In the genomic region with DNA sequence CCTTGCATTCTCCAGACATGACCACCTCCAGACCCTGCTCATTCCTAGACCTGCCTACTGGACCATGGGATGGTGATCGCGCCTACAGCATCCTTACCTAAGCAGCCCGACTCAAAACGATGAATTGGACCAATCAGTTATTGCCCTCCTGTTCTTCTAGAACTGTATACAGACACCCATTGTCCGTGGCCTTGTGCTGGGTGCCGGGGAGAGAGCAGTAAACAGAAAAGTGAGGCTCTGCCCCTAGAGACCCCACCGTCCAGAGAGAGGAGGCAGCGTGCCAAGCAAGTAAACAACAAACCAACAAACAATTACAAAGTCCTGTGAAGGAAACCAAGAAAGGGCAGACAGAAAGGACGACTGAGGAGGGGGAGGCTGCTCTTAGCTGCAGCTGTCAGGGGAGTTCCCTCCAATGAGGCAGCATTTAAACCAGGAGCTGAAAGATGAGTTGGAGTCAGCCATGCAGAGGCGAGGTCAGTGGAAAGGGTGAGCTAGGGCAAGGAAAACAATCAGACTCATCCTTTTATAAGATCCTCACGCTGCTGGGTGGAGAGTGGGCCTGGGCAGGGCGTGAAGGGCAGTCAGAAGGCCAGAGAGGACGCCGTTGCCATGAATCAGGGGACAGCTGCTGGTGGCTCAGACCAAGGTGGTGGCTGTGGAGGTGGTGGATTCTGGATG, we compare ENCODE assay signal across 1 cellular context.
TF ChIP-seq lines count a peak whose summit lies in the region.

No MANE protein-coding gene starts in this region.

TF ChIP-seq in IMR-90, 13 proteins besides CTCF, POLR2A, EP300 and RAD21:
- TF ChIP-seq SMC3 (IDR thresholded peaks at IDR 0.05; ENCODE audit: low read depth, low read length) (no peak), FOS (IDR thresholded peaks at IDR 0.05; ENCODE audit: low read depth, low read length) (no peak), CEBPB (IDR thresholded peaks at IDR 0.05; ENCODE audit: low read depth, low read length) (no peak), MAFK (IDR thresholded peaks at IDR 0.05; ENCODE audit: low read depth, low read length) (no peak), CHD1 (IDR thresholded peaks at IDR 0.05; ENCODE audit: low read depth, low read length) (no peak), MAZ (IDR thresholded peaks at IDR 0.05; ENCODE audit: borderline replicate concordance, low read depth, low read length) (no peak), USF2 (IDR thresholded peaks at IDR 0.05; ENCODE audit: low read depth, low read length) (no peak), NFE2L2 (IDR thresholded peaks at IDR 0.05; ENCODE audit: low read depth, low read length) (no peak), BHLHE40 (IDR thresholded peaks at IDR 0.05; ENCODE audit: low read depth, low read length) (no peak), MXI1 (IDR thresholded peaks at IDR 0.05; ENCODE audit: borderline replicate concordance, low read depth, low read length) (no peak), RCOR1 (IDR thresholded peaks at IDR 0.05; ENCODE audit: insufficient replicate concordance, low read length) (no peak)
- TF ChIP-seq, protein P1, sequence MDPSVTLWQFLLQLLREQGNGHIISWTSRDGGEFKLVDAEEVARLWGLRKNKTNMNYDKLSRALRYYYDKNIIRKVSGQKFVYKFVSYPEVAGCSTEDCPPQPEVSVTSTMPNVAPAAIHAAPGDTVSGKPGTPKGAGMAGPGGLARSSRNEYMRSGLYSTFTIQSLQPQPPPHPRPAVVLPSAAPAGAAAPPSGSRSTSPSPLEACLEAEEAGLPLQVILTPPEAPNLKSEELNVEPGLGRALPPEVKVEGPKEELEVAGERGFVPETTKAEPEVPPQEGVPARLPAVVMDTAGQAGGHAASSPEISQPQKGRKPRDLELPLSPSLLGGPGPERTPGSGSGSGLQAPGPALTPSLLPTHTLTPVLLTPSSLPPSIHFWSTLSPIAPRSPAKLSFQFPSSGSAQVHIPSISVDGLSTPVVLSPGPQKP (IDR thresholded peaks at IDR 0.05; ENCODE audit: borderline replicate concordance, low read depth, low read length) = no peak
TF ChIP-seq in IMR-90: peak in this region for 0.
